8 cellular contexts compared by ENCODE assay signal in genomic region chr20:41340327-41341055, GRCh38. TPM values are rescaled to one million over a fixed set of nuclear protein-coding genes. Genes with fewer than 3 reads are reported as not detected.
A peak's percentile ranks its signal among the peaks of the same experiment; 100 is the strongest.
DNase-seq lines count a peak whose midpoint lies in the region; ATAC-seq, FAIRE-seq and TF ChIP-seq lines count a peak whose summit lies in the region.

Gene LPIN3 (plus strand): TSS chr20:41340821. CDS start chr20:41345804, 4,983 bp downstream.

- no peaks in the 10 kb centered on the region for H3F3A ChIP-seq in neural progenitor cell (ENCODE audit: low read depth)

- H3K36me3 Mint-ChIP-seq in neural progenitor cell, result no peaks in the 10 kb centered on the region

- H3K27ac ChIP-seq in neural progenitor cell (no peak within 1 kb of the TSS), thoracic aorta (peak within 1 kb of the TSS; percentile 68 to 83)

- H3K9me3 ChIP-seq in neural progenitor cell (ENCODE audit: low read depth) (no peaks in the 10 kb centered on the region), thoracic aorta (no peaks in the 10 kb centered on the region)

- TF ChIP-seq CTCF in neural progenitor cell (IDR thresholded peaks at IDR 0.05) (peak; percentile 16), thoracic aorta (IDR thresholded peaks at IDR 0.05) (peak; percentile 8)

- no peak within 1 kb of the TSS for H3K9ac ChIP-seq in neural progenitor cell

- H2AFZ ChIP-seq in neural progenitor cell (replicated peaks), result peak within 1 kb of the TSS; percentile 64

- peak within 1 kb of the TSS; percentile 74 for H3K4me2 ChIP-seq in neural progenitor cell

- H3K27ac Mint-ChIP-seq in neural progenitor cell, result no peak within 1 kb of the TSS

- no peaks in the 10 kb centered on the region for H3K79me2 ChIP-seq in neural progenitor cell (ENCODE audit: low read depth)

- H3K36me3 ChIP-seq in neural progenitor cell (no peaks in the 10 kb centered on the region), thoracic aorta (no peaks in the 10 kb centered on the region)

- peak within 1 kb of the TSS; percentile 86 for H3K4me3 Mint-ChIP-seq in neural progenitor cell

- DNase-seq in HTR-8/SVneo (ENCODE audit: insufficient read length, low spot score), result peak; percentile 97
- peak; percentile 95 for DNase-seq in RKO (ENCODE audit: low spot score)
- peak; percentile 47 for DNase-seq in activated naive CD4-positive, alpha-beta T cell treated with Interleukin-2 at 50 U/mL for 16 hours
- peak; percentile 85 for DNase-seq in foreskin melanocyte
- DNase-seq in neural progenitor cell (ENCODE audit: low spot score), result peak; percentile 97
- peak; percentile 43 for DNase-seq in thoracic aorta (ENCODE audit: low spot score)

- no peaks in the 10 kb centered on the region for H3K9me3 Mint-ChIP-seq in neural progenitor cell

- FAIRE-seq in HTR-8/SVneo (lab: Jason Lieb, UNC), result peak; percentile 99

- H3K27me3 Mint-ChIP-seq in neural progenitor cell (ENCODE audit: insufficient read depth, low read depth), result peaks cover 11% of the 10 kb centered on the region

- H3K4me1 Mint-ChIP-seq in neural progenitor cell, result peaks cover 4% of the 10 kb centered on the region

- H3K4me3 ChIP-seq in GM08714 (ENCODE audit: low read length) (peak within 1 kb of the TSS; percentile 17; the same call in 1 of the 2 replicates), neural progenitor cell (peak within 1 kb of the TSS; percentile 41), thoracic aorta (peak within 1 kb of the TSS; percentile 66)

- H3K4me1 ChIP-seq in neural progenitor cell, result peaks cover 6% of the 10 kb centered on the region
- H3K4me1 ChIP-seq in thoracic aorta (ENCODE audit: control insufficient read depth in 1 of 2, low read depth in 2 of 2), result peaks cover 3 to 22% of the 10 kb centered on the region in 2 donors

- peak; percentile 79 for ATAC-seq in thoracic aorta (ENCODE audit: insufficient number of reproducible peaks, low FRiP score, low read depth)
- ATAC-seq in GM19397 (IDR thresholded peaks at IDR 0.05; ENCODE audit: unreplicated experiment), result no peak

- no peaks in the 10 kb centered on the region for H4K20me1 ChIP-seq in neural progenitor cell (ENCODE audit: low read depth)

- H3K27me3 ChIP-seq in neural progenitor cell, result peaks cover 12% of the 10 kb centered on the region
- H3K27me3 ChIP-seq in thoracic aorta (replicated peaks; ENCODE audit: insufficient read depth), result no peaks in the 10 kb centered on the region

RNA-seq across cellular contexts. Expression of gene LPIN3, which starts in this region (rescaled TPM):
- 2.8 and 8.9 TPM in 2 replicates for total RNA-seq in neural progenitor cell (ENCODE audit: low replicate concordance)
- total RNA-seq in thoracic aorta, result 10 to 100 TPM; 28.7 to 29.6 TPM

Comparison
In these comparisons a context has a peak if more than half of its experiments do, and no peak if none do; other contexts are left out.
1. DNase-seq: peak in every context shown above with its lines; median percentile 97 in HTR-8/SVneo; 97 in neural progenitor cell; 95 in RKO; 85 in foreskin melanocyte; 47 in activated naive CD4-positive, alpha-beta T cell treated with Interleukin-2 at 50 U/mL for 16 hours; 43 in thoracic aorta.